2 cellular contexts compared by ENCODE assay signal in genomic region chr2:197079414-197079813, GRCh38.
TF ChIP-seq lines count a peak whose summit lies in the region.

No MANE protein-coding gene starts in this region.

TF ChIP-seq in IMR-90, 13 proteins besides CTCF, POLR2A, EP300 and RAD21:
- TF ChIP-seq, protein P1, sequence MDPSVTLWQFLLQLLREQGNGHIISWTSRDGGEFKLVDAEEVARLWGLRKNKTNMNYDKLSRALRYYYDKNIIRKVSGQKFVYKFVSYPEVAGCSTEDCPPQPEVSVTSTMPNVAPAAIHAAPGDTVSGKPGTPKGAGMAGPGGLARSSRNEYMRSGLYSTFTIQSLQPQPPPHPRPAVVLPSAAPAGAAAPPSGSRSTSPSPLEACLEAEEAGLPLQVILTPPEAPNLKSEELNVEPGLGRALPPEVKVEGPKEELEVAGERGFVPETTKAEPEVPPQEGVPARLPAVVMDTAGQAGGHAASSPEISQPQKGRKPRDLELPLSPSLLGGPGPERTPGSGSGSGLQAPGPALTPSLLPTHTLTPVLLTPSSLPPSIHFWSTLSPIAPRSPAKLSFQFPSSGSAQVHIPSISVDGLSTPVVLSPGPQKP (IDR thresholded peaks at IDR 0.05; ENCODE audit: borderline replicate concordance, low read depth, low read length), result no peak
- TF ChIP-seq MXI1 (IDR thresholded peaks at IDR 0.05; ENCODE audit: borderline replicate concordance, low read depth, low read length) (no peak), MAZ (IDR thresholded peaks at IDR 0.05; ENCODE audit: borderline replicate concordance, low read depth, low read length) (no peak), FOS (IDR thresholded peaks at IDR 0.05; ENCODE audit: low read depth, low read length) (no peak), NFE2L2 (IDR thresholded peaks at IDR 0.05; ENCODE audit: low read depth, low read length) (no peak), RCOR1 (IDR thresholded peaks at IDR 0.05; ENCODE audit: insufficient replicate concordance, low read length) (no peak), CHD1 (IDR thresholded peaks at IDR 0.05; ENCODE audit: low read depth, low read length) (no peak), CEBPB (IDR thresholded peaks at IDR 0.05; ENCODE audit: low read depth, low read length) (no peak), MAFK (IDR thresholded peaks at IDR 0.05; ENCODE audit: low read depth, low read length) (no peak), RFX5 (IDR thresholded peaks at IDR 0.05; ENCODE audit: low read depth, low read length) (no peak), BHLHE40 (IDR thresholded peaks at IDR 0.05; ENCODE audit: low read depth, low read length) (no peak), SMC3 (IDR thresholded peaks at IDR 0.05; ENCODE audit: low read depth, low read length) (no peak)
- TF ChIP-seq, protein P2, sequence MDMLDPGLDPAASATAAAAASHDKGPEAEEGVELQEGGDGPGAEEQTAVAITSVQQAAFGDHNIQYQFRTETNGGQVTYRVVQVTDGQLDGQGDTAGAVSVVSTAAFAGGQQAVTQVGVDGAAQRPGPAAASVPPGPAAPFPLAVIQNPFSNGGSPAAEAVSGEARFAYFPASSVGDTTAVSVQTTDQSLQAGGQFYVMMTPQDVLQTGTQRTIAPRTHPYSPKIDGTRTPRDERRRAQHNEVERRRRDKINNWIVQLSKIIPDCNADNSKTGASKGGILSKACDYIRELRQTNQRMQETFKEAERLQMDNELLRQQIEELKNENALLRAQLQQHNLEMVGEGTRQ (IDR thresholded peaks at IDR 0.05; ENCODE audit: low read depth, low read length), result no peak

TF ChIP-seq in HepG2, 621 proteins besides CTCF, POLR2A, EP300 and RAD21 (continued from another document):
- TF ChIP-seq PATZ1 (CRISPR knock-in tag; IDR thresholded peaks at IDR 0.05) (no peak), HNRNPK (IDR thresholded peaks at IDR 0.05; ENCODE audit: low read depth, low read length, poor library complexity, severe bottlenecking) (no peak), JUNB (CRISPR knock-in tag; IDR thresholded peaks at IDR 0.05; ENCODE audit: borderline replicate concordance) (no peak), CBX1 (IDR thresholded peaks at IDR 0.05; ENCODE audit: low read depth) (no peak), SNAI1 (CRISPR knock-in tag; IDR thresholded peaks at IDR 0.05; ENCODE audit: borderline replicate concordance) (no peak), MYC (CRISPR knock-in tag; IDR thresholded peaks at IDR 0.05; ENCODE audit: borderline replicate concordance) (no peak), MXD4 (CRISPR knock-in tag; IDR thresholded peaks at IDR 0.05) (no peak)
- TF ChIP-seq, protein P3, sequence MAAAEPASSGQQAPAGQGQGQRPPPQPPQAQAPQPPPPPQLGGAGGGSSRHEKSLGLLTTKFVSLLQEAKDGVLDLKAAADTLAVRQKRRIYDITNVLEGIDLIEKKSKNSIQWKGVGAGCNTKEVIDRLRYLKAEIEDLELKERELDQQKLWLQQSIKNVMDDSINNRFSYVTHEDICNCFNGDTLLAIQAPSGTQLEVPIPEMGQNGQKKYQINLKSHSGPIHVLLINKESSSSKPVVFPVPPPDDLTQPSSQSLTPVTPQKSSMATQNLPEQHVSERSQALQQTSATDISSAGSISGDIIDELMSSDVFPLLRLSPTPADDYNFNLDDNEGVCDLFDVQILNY (CRISPR knock-in tag; conservative IDR thresholded peaks at IDR 0.05), result no peak
- TF ChIP-seq, protein P4, sequence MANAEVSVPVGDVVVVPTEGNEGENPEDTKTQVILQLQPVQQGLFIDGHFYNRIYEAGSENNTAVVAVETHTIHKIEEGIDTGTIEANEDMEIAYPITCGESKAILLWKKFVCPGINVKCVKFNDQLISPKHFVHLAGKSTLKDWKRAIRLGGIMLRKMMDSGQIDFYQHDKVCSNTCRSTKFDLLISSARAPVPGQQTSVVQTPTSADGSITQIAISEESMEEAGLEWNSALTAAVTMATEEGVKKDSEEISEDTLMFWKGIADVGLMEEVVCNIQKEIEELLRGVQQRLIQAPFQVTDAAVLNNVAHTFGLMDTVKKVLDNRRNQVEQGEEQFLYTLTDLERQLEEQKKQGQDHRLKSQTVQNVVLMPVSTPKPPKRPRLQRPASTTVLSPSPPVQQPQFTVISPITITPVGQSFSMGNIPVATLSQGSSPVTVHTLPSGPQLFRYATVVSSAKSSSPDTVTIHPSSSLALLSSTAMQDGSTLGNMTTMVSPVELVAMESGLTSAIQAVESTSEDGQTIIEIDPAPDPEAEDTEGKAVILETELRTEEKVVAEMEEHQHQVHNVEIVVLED (CRISPR knock-in tag; IDR thresholded peaks at IDR 0.05; ENCODE audit: borderline replicate concordance), result no peak
